ENCODE assay signal across 26 cellular contexts in the genomic region with DNA sequence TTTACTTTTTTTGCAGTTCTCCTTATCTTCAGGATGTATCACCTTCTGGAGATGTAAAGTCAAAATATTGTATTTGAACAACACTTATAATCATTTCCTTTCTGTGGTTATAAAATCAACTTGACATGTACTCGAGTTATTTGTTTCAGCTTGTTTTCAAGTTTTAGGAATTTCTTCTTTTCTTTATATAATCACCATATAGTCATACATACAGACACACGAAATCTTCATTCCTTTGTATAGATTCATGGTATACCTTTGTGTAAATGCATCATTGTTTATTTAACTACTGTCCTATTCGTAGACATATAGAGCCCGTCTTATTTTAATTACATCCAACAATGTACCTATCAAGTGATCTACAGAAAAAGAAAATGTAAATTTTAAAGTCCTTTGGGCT. TPM values are rescaled to one million over a fixed set of nuclear protein-coding genes. Genes with fewer than 3 reads are reported as not detected.
"Had no signal": no experiment of that assay in that cellular context is flagged by ENCODE, and none has a peak within 500 bp of the region (broad histone marks: within the 10 kb centered on the region; RNA-seq: fewer than 3 reads in every experiment).

No MANE protein-coding gene starts in this region.

- ATAC-seq: activated CD4-positive, alpha-beta T cell treated with anti-CD3 and anti-CD28 coated beads for 36 hours; activated naive CD4-positive, alpha-beta T cell treated with anti-CD3 and anti-CD28 coated beads, Interleukin-2, amount 50 U/mL, for 72 hours; activated T-cell treated with anti-CD3 and anti-CD28 coated beads, Interleukin-2, amount 50 U/mL, for 72 hours; effector memory CD8-positive, alpha-beta T cell; esophagus mucosa; gastrocnemius medialis; heart left ventricle had no signal

- H3K4me3 ChIP-seq: ascending aorta, breast epithelium, gastrocnemius medialis, heart left ventricle had no signal

- H3K4me1 ChIP-seq: ascending aorta, breast epithelium, gastrocnemius medialis, heart left ventricle had no signal

- H3K36me3 ChIP-seq: breast epithelium, gastrocnemius medialis had no signal

- H3K27me3 ChIP-seq: ascending aorta, breast epithelium, gastrocnemius medialis, heart left ventricle had no signal

- DNase-seq: activated CD4-positive, alpha-beta memory T cell treated with anti-CD3 and anti-CD28 coated beads for 36 hours; activated CD4-positive, alpha-beta T cell treated with anti-CD3 and anti-CD28 coated beads for 36 hours; activated CD4-positive, alpha-beta T cell treated with anti-CD3 and anti-CD28 coated beads, Interleukin-2, amount 10 ng/mL, durations not matched to agents 24 days and 14 days; activated CD4-positive, CD25-positive, alpha-beta regulatory T cell; activated CD4-positive, CD25-positive, alpha-beta regulatory T cell treated with anti-CD3 and anti-CD28 coated beads, Interleukin-2, amount 50 U/mL, for 72 hours; activated CD8-positive, alpha-beta memory T cell treated with anti-CD3 and anti-CD28 coated beads, Interleukin-2, amount 50 U/mL, for 48 hours; activated gamma-delta T cell; activated naive CD4-positive, alpha-beta T cell; activated naive CD4-positive, alpha-beta T cell treated with anti-CD3 and anti-CD28 coated beads, Interleukin-2, amount 10 ng/mL, durations not matched to agents 7 days and 5 days; activated naive CD8-positive, alpha-beta T cell treated with anti-CD3 and anti-CD28 coated beads, Interleukin-2, amount 10 ng/mL, durations not matched to agents 7 days and 5 days; activated T-cell treated with anti-CD3 and anti-CD28 coated beads for 4 hours; activated T-cell treated with anti-CD3 and anti-CD28 coated beads, Interleukin-2, amount 50 U/mL, for 24 hours; activated T-cell treated with anti-CD3 and anti-CD28 coated beads, Interleukin-2, amount 50 U/mL, for 72 hours; cortex of kidney; dermis blood vessel endothelial cell; effector CD4-positive, alpha-beta T cell; effector memory CD8-positive, alpha-beta T cell; foreskin fibroblast; gastrocnemius medialis; glutamatergic neuron; heart left ventricle; T-helper 2 cell had no signal

- H3K27ac ChIP-seq: ascending aorta, breast epithelium, gastrocnemius medialis, heart left ventricle had no signal

- H3K9me3 ChIP-seq: ascending aorta, breast epithelium, gastrocnemius medialis had no signal

RNA-seq across cellular contexts. Expression of a gene that starts 40.4 kb away (rescaled TPM):
- total RNA-seq: ascending aorta had no signal
